ENCODE assay signal across 19 cellular contexts in genomic region chr5:161380550-161380949, GRCh38.
DNase-seq lines count a peak whose midpoint lies in the region; ATAC-seq and TF ChIP-seq lines count a peak whose summit lies in the region.
"Had no signal": no experiment of that assay in that cellular context is flagged by ENCODE, and none has a peak within 500 bp of the region (broad histone marks: within the 10 kb centered on the region; RNA-seq: fewer than 3 reads in every experiment).

No MANE protein-coding gene starts in this region.

- H3K27me3 ChIP-seq in KMS-11 (ENCODE audit: insufficient read depth, low read depth): no peaks in the 10 kb centered on the region
- H3K27me3 ChIP-seq: BE2C had no signal

- no peak for TF ChIP-seq CTCF in KMS-11 (conservative IDR thresholded peaks at IDR 0.05; ENCODE audit: low read depth, low read length)

- no peaks in the 10 kb centered on the region for H3K36me3 ChIP-seq in KMS-11 (ENCODE audit: insufficient read depth)
- H3K36me3 ChIP-seq: BE2C had no signal

- no peaks in the 10 kb centered on the region for H3K79me2 ChIP-seq in KMS-11 (ENCODE audit: insufficient read depth, low read depth)

- ATAC-seq in GM18868 (IDR thresholded peaks at IDR 0.05; ENCODE audit: unreplicated experiment) (peak; percentile 47), HG03432 (IDR thresholded peaks at IDR 0.05; ENCODE audit: unreplicated experiment) (peak; percentile 44), HG02981 (IDR thresholded peaks at IDR 0.05; ENCODE audit: unreplicated experiment) (no peak)

- no peak overlapping the region for H2AFZ ChIP-seq in KMS-11 (ENCODE audit: low read depth)

- peaks cover 51% of the 10 kb centered on the region for H3K4me1 ChIP-seq in KMS-11 (ENCODE audit: low read depth, poor library complexity, severe bottlenecking)
- H3K4me1 ChIP-seq: BE2C had no signal

- H3K4me3 ChIP-seq in KMS-11 (IDR thresholded peaks at IDR 0.05; ENCODE audit: insufficient read depth, low read depth, low read length): no peak overlapping the region

- H3K27ac ChIP-seq in KMS-11: peak overlapping the region; percentile 54

- H3K4me2 ChIP-seq in KMS-11: peak overlapping the region; percentile 45

- no peak for DNase-seq in NCI-H1048 (lab: John Stamatoyannopoulos, UW)
- DNase-seq in DMS53 treated with DMSO at 0.1 percent for 48 hours (lab: John Stamatoyannopoulos, UW; ENCODE audit: unreplicated experiment): no peak
- no peak for DNase-seq in activated CD8-positive, alpha-beta memory T cell treated with anti-CD3 and anti-CD28 coated beads for 24 hours
- DNase-seq: ACHN; BE2C; C1 segment of cervical spinal cord; CD4-positive, CD25-positive, alpha-beta regulatory T cell; CD8-positive, alpha-beta memory T cell; COR-L47; DMS 273 treated with DMSO at 0.1 percent for 48 hours; DMS53; GDM1; H9; IMR-90; KBM-7 had no signal

- H3K9ac ChIP-seq in KMS-11: no peak overlapping the region

- H4K20me1 ChIP-seq in KMS-11 (ENCODE audit: insufficient read depth): no peaks in the 10 kb centered on the region
